1 cellular context compared by ENCODE assay signal in the genomic region with DNA sequence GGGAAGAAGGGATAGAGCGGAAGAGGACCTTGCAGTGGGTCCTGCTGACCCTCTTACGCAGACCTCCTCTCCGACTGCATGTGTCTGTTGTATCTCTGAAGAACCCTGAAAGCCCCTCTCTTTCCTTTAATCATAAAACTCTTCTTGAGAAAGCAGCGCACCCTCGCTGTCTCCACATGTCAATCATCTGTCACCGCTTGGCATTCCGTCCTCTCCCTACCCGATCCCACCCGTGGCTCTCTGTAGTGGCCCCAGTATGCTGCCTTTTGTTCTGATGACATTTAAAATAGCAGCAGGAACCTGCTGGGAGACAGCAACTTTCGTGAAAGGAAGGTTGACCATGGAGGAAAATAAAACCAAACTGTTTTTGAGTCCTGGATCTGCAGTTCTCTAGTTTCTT.
TF ChIP-seq lines count a peak whose summit lies in the region.

No MANE protein-coding gene starts in this region.

TF ChIP-seq in neural cell, 6 proteins besides CTCF, POLR2A, EP300 and RAD21 (continued from another document):
- TF ChIP-seq TAF1 (IDR thresholded peaks at IDR 0.05; ENCODE audit: low read depth): no peak
- peak; percentile 60 for TF ChIP-seq POLR2AphosphoS5 (IDR thresholded peaks at IDR 0.05)
- TF ChIP-seq SMC3 (conservative IDR thresholded peaks at IDR 0.05; ENCODE audit: poor library complexity): no peak
- TF ChIP-seq, protein P1, sequence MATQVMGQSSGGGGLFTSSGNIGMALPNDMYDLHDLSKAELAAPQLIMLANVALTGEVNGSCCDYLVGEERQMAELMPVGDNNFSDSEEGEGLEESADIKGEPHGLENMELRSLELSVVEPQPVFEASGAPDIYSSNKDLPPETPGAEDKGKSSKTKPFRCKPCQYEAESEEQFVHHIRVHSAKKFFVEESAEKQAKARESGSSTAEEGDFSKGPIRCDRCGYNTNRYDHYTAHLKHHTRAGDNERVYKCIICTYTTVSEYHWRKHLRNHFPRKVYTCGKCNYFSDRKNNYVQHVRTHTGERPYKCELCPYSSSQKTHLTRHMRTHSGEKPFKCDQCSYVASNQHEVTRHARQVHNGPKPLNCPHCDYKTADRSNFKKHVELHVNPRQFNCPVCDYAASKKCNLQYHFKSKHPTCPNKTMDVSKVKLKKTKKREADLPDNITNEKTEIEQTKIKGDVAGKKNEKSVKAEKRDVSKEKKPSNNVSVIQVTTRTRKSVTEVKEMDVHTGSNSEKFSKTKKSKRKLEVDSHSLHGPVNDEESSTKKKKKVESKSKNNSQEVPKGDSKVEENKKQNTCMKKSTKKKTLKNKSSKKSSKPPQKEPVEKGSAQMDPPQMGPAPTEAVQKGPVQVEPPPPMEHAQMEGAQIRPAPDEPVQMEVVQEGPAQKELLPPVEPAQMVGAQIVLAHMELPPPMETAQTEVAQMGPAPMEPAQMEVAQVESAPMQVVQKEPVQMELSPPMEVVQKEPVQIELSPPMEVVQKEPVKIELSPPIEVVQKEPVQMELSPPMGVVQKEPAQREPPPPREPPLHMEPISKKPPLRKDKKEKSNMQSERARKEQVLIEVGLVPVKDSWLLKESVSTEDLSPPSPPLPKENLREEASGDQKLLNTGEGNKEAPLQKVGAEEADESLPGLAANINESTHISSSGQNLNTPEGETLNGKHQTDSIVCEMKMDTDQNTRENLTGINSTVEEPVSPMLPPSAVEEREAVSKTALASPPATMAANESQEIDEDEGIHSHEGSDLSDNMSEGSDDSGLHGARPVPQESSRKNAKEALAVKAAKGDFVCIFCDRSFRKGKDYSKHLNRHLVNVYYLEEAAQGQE (IDR thresholded peaks at IDR 0.05; ENCODE audit: borderline replicate concordance): no peak
